1 cellular context compared by ENCODE assay signal in genomic region chr17:37360632-37361031, GRCh38.
TF ChIP-seq lines count a peak whose summit lies in the region.

No MANE protein-coding gene starts in this region.

TF ChIP-seq in GM23338, 12 proteins besides CTCF, POLR2A, EP300 and RAD21:
- no peak for TF ChIP-seq ZNF462 (CRISPR knock-in tag; IDR thresholded peaks at IDR 0.05)
- no peak for TF ChIP-seq CREB1 (CRISPR knock-in tag; IDR thresholded peaks at IDR 0.05; ENCODE audit: low read depth)
- no peak for TF ChIP-seq NANOG (IDR thresholded peaks at IDR 0.05; ENCODE audit: borderline replicate concordance)
- TF ChIP-seq POLR2AphosphoS5 (IDR thresholded peaks at IDR 0.05; ENCODE audit: low read depth): no peak
- no peak for TF ChIP-seq EZH2phosphoT487 (IDR thresholded peaks at IDR 0.05; ENCODE audit: unreplicated experiment)
- TF ChIP-seq EZH2 (IDR thresholded peaks at IDR 0.05; ENCODE audit: low read depth, unreplicated experiment): no peak
- TF ChIP-seq ETS1 (IDR thresholded peaks at IDR 0.05): no peak
- TF ChIP-seq ZNF114 (CRISPR knock-in tag; IDR thresholded peaks at IDR 0.05): no peak
